ENCODE assay signal across 8 cellular contexts in genomic region chr2:127083819-127084503, GRCh38. TPM values are rescaled to one million over a fixed set of nuclear protein-coding genes. Genes with fewer than 3 reads are reported as not detected.
A peak's percentile ranks its signal among the peaks of the same experiment; 100 is the strongest.
DNase-seq lines count a peak whose midpoint lies in the region; ATAC-seq, FAIRE-seq and TF ChIP-seq lines count a peak whose summit lies in the region.

No MANE protein-coding gene starts in this region.

- TF ChIP-seq RAD21 in K562 (CRISPR knock-in tag; conservative IDR thresholded peaks at IDR 0.05 in 1 of 2, IDR thresholded peaks at IDR 0.05 in 1 of 2): no peak

- no TSS peak for BruUV-seq in K562 (replicated peaks; lab: Mats Ljungman, UMichigan)

- H3K9me1 ChIP-seq in K562 (ENCODE audit: control insufficient read depth, insufficient read depth, low read length): no peaks in the 10 kb centered on the region

- no peak for TF ChIP-seq POLR2A in K562 (conservative IDR thresholded peaks at IDR 0.05)

- H3K9ac ChIP-seq in K562 (ENCODE audit: insufficient read depth in 1 of 2, low read depth in 2 of 2, low read length in 2 of 2): no peak overlapping the region

- CTCF ChIA-PET in K562 (lab: Yijun Ruan, JAX; ENCODE audit: low intra/inter-chr PET ratio): interaction anchor here (0.6 kb wide), 1 partner anchor 620 kb away, joined by 3 read pairs; no protein-coding TSS in a partner anchor

- DNase-seq in HT-29 (ENCODE audit: low spot score) (peak; percentile 34), K562 (ENCODE audit: extremely low read depth in 1 of 4, low spot score in 3 of 4) (no peak), substantia nigra (lab: John Stamatoyannopoulos, UW) (peak in 32 of 49 donors; percentile 26 to 73 (median 56)), NCI-H82 treated with DMSO at 0.1 percent for 48 hours (lab: John Stamatoyannopoulos, UW; ENCODE audit: unreplicated experiment) (no peak), DMS79 treated with DMSO at 0.1 percent for 48 hours (lab: John Stamatoyannopoulos, UW) (no peak), SIG-M5 (lab: John Stamatoyannopoulos, UW) (no peak)

- ATAC-seq in K562: no peak
- no peak for ATAC-seq in GM19328 (IDR thresholded peaks at IDR 0.05; ENCODE audit: unreplicated experiment)

- H4K20me1 ChIP-seq in K562 (replicated peaks; ENCODE audit: control insufficient read depth, insufficient read depth, low read length): peaks cover 25% of the 10 kb centered on the region

- TF ChIP-seq EP300 in K562 (IDR thresholded peaks at IDR 0.05; ENCODE audit: low read length): no peak

- no peak overlapping the region for H2AFZ ChIP-seq in K562 (ENCODE audit: low read depth, low read length)

- TF ChIP-seq CTCF in K562 (IDR thresholded peaks at IDR 0.05 in 2 of 3, conservative IDR thresholded peaks at IDR 0.05 in 1 of 3; ENCODE audit: insufficient read depth in 2 of 3, low read depth in 1 of 3, low read length in 3 of 3): no peak

- 21% methylated on average over 21 of the region's 21 CpGs for WGBS in K562 (ENCODE audit: insufficient coverage, low coverage, missing lambda C conversion rate)

- H3K4me3 ChIP-seq in K562: no peak overlapping the region

- intact Hi-C loops in K562 (cut with micrococcal nuclease): no loop called here

- no peaks in the 10 kb centered on the region for H3K36me3 ChIP-seq in K562 (ENCODE audit: control insufficient read depth, insufficient read depth, low read length)

- no peaks in the 10 kb centered on the region for H3K79me2 ChIP-seq in K562 (ENCODE audit: control insufficient read depth, insufficient read depth, low read length)

- FAIRE-seq in K562 (lab: Jason Lieb, UNC): no peak

- POLR2A ChIA-PET in K562 (lab: Yijun Ruan, JAX): interaction anchor here (1.6 kb wide), 1 partner anchor 13 kb away, joined by 4 read pairs; no protein-coding TSS in a partner anchor

- no peak overlapping the region for H3K4me2 ChIP-seq in K562 (ENCODE audit: insufficient read depth, low read length)

- no peaks in the 10 kb centered on the region for H3K9me3 ChIP-seq in K562 (replicated peaks; ENCODE audit: control insufficient read depth, insufficient read depth, low read depth, low read length)

- no peak overlapping the region for H3K27ac ChIP-seq in K562 (ENCODE audit: extremely low read depth, low read depth, low read length)
- peak overlapping the region; percentile 14 for H3K27ac ChIP-seq in layer of hippocampus (ENCODE audit: low read depth, low read length)
- H3K27ac ChIP-seq in substantia nigra (ENCODE audit: low read depth, low read length, poor library complexity, severe bottlenecking): peak overlapping the region; percentile 95

- H3K4me1 ChIP-seq in K562 (replicated peaks in 1 of 2; ENCODE audit: control insufficient read depth in 2 of 2, insufficient read depth in 2 of 2, low read length in 2 of 2): peaks cover 9 to 51% of the 10 kb centered on the region in 2 experiments; a peak in 4 of 5 replicates

- in situ Hi-C loops in K562 (cut with MboI): no loop called here

- H3K27me3 ChIP-seq in K562 (ENCODE audit: control insufficient read depth in 2 of 2, insufficient read depth in 2 of 2, low read length in 2 of 2) (peaks cover 11 to 43% of the 10 kb centered on the region in 2 experiments; a peak in 3 of 5 replicates), layer of hippocampus (ENCODE audit: control insufficient read depth, insufficient read depth, low read length) (no peaks in the 10 kb centered on the region)

TF ChIP-seq in K562, 482 proteins besides CTCF, POLR2A, EP300 and RAD21:
- TF ChIP-seq, protein P1, sequence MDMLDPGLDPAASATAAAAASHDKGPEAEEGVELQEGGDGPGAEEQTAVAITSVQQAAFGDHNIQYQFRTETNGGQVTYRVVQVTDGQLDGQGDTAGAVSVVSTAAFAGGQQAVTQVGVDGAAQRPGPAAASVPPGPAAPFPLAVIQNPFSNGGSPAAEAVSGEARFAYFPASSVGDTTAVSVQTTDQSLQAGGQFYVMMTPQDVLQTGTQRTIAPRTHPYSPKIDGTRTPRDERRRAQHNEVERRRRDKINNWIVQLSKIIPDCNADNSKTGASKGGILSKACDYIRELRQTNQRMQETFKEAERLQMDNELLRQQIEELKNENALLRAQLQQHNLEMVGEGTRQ (CRISPR knock-in tag; IDR thresholded peaks at IDR 0.05): peak; percentile 52
- no peak for TF ChIP-seq PPARD (CRISPR knock-in tag; IDR thresholded peaks at IDR 0.05)

RNA-seq across cellular contexts. Expression of gene BIN1, which starts 23.0 kb away (rescaled TPM):
- total RNA-seq in HT-29 (2014; rRNA removed; shearing (Covaris generic)): 119 and 126 TPM in 2 replicates
- total RNA-seq in K562 (2011; cell fraction: chromatin; rRNA removed; ENCODE audit: low replicate concordance): 1.2 and 1.6 TPM in 2 replicates
- total RNA-seq in K562 (2011; cell fraction: nucleolus; rRNA removed): 2.5 and 3.7 TPM in 2 replicates
- total RNA-seq in K562 (2011; cell fraction: nucleoplasm; rRNA removed): 1.1 and 2.7 TPM in 2 replicates
- total RNA-seq in K562 (2014; rRNA removed): 2.0 and 3.2 TPM in 2 replicates
- total RNA-seq in K562 (2014; rRNA removed; fragmentation: Illumina TruSeq; extraction: Trizol): 0.10 and 0.22 TPM in 2 replicates
- 0.62 and 0.79 TPM in 2 replicates for total RNA-seq in K562 (2015; rRNA removed; fragmentation: Illumina TruSeq; extraction: Trizol)
- total RNA-seq in K562 (2021): 1.7 and 2.8 TPM in 2 replicates
- 0.47 and 1.5 TPM in 2 replicates for polyA plus RNA-seq in K562 (2011; rRNA removed)
- polyA plus RNA-seq in K562 (2011; cell fraction: cytosol; rRNA removed): 1.5 and 2.1 TPM in 2 replicates
- 2.0 TPM in 2 replicates for polyA plus RNA-seq in K562 (2011; cell fraction: nucleus; rRNA removed)
- polyA plus RNA-seq in K562 (2012): 1.5 and 2.9 TPM in 2 replicates
- polyA plus RNA-seq in K562 (2014; fragmentation: Illumina TruSeq; extraction: Trizol): 0.97 and 2.2 TPM in 2 replicates
- polyA plus RNA-seq in K562 (2014; fragmentation: Nextera tagmentation; extraction: Ambion mirVana): under 1 TPM in 1 of 2 experiments, not detected in 1; 0.04 TPM
- polyA plus RNA-seq in K562 (2014; rRNA removed): 1.6 and 2.2 TPM in 2 replicates
- polyA minus RNA-seq in K562 (2011; rRNA and poly(A)+ RNA removed): 0.32 and 0.57 TPM in 2 replicates
- polyA minus RNA-seq in K562 (2011; cell fraction: cytosol; rRNA and poly(A)+ RNA removed): 1.4 and 2.1 TPM in 2 replicates
- 1.4 and 1.6 TPM in 2 replicates for polyA minus RNA-seq in K562 (2011; cell fraction: nucleus; rRNA and poly(A)+ RNA removed)

Comparison
In these comparisons a context has a peak if more than half of its experiments do, and no peak if none do; other contexts are left out.
1. DNase-seq: peak in HT-29 (single experiment) and substantia nigra (32 of 49); none in K562 (0 of 4), NCI-H82 treated with DMSO at 0.1 percent for 48 hours (single experiment), DMS79 treated with DMSO at 0.1 percent for 48 hours (single experiment) and SIG-M5 (single experiment).
2. RNA of gene BIN1, which starts 23.0 kb away (total RNA-seq): 119 to 126 TPM in HT-29; 0.10 to 3.7 TPM in K562; every median in the first group is over 10 times any median in the second.